In genomic region chr5:159098285-159099048, GRCh38 we compare ENCODE assay signal across 9 cellular contexts. TPM values are rescaled to one million over a fixed set of nuclear protein-coding genes. Genes with fewer than 3 reads are reported as not detected.
DNase-seq lines count a peak whose midpoint lies in the region; ATAC-seq and TF ChIP-seq lines count a peak whose summit lies in the region.
"Had no signal": no experiment of that assay in that cellular context is flagged by ENCODE, and none has a peak within 500 bp of the region (broad histone marks: within the 10 kb centered on the region; RNA-seq: fewer than 3 reads in every experiment).

No MANE protein-coding gene starts in this region.

- peaks cover 0 to 8% (median 0%) of the 10 kb centered on the region in 5 experiments for H3K9me3 Mint-ChIP-seq in brain

- peaks cover 95% of the 10 kb centered on the region for H3K27me3 ChIP-seq in cardiac muscle cell
- no peaks in the 10 kb centered on the region for H3K27me3 ChIP-seq in uterus

- H3K4me1 Mint-ChIP-seq in brain: peaks cover 81% of the 10 kb centered on the region

- H3K27me3 Mint-ChIP-seq in brain: peaks cover 91% of the 10 kb centered on the region

- H3K36me3 Mint-ChIP-seq in brain: peaks cover 3% of the 10 kb centered on the region

- 9 to 16% methylated on average over 5 to 6 of the region's 9 CpGs for WGBS in mesodermal cell (ENCODE audit: insufficient coverage in 2 of 2), 2 experiments

- H3K27ac Mint-ChIP-seq in brain: peak overlapping the region in 4 of 5 experiments; percentile 43 to 94 (median 90)

- H3K4me1 ChIP-seq in cardiac muscle cell (ENCODE audit: low read depth): no peaks in the 10 kb centered on the region
- peaks cover 18% of the 10 kb centered on the region for H3K4me1 ChIP-seq in mesodermal cell (ENCODE audit: control insufficient read depth, insufficient read depth, low read length, poor library complexity, severe bottlenecking)
- no peaks in the 10 kb centered on the region for H3K4me1 ChIP-seq in uterus

- H3K36me3 ChIP-seq in cardiac muscle cell (no peaks in the 10 kb centered on the region), mesodermal cell (ENCODE audit: control insufficient read depth, insufficient read depth, low read length) (no peaks in the 10 kb centered on the region), uterus (no peaks in the 10 kb centered on the region)

- H3K9me3 ChIP-seq in cardiac muscle cell (ENCODE audit: low read depth) (no peaks in the 10 kb centered on the region), mesodermal cell (ENCODE audit: control insufficient read depth, low read length) (no peaks in the 10 kb centered on the region), uterus (no peaks in the 10 kb centered on the region)

- intact Hi-C loops in Right ventricle myocardium inferior (cut with DNase I) (loop anchor here (5.0 to 10.0 kb wide), 3 partner anchors 121 to 324 kb away; no protein-coding TSS in a partner anchor), uterus (cut with DNase I; ENCODE audit: low total_unique reads) (loop anchor here (5.0 kb wide), 1 partner anchor 41 kb away; no protein-coding TSS in a partner anchor)

- TF ChIP-seq POLR2A in uterus (IDR thresholded peaks at IDR 0.05): no peak

- peak overlapping the region; percentile 87 to 94 (median 90) for H3K4me3 Mint-ChIP-seq in brain

- TF ChIP-seq CTCF in cardiac muscle cell (IDR thresholded peaks at IDR 0.05; ENCODE audit: low read depth, low read length) (no peak), brain (conservative IDR thresholded peaks at IDR 0.05) (no peak), uterus (IDR thresholded peaks at IDR 0.05) (no peak)

- ATAC-seq in Right ventricle myocardium inferior (no peak), HG03045 (IDR thresholded peaks at IDR 0.05; ENCODE audit: unreplicated experiment) (no peak)

- no peak for DNase-seq in cardiac muscle cell (ENCODE audit: low read depth in 1 of 2, low spot score in 1 of 2)
- no peak for DNase-seq in Right ventricle myocardium inferior (ENCODE audit: missing footprints)
- no peak for DNase-seq in uterus
- DNase-seq in HCEC 1CT: no peak
- no peak for DNase-seq in activated effector memory CD4-positive, alpha-beta T cell treated with anti-CD3 and anti-CD28 coated beads, Interleukin-2, amount 50 U/mL, for 16 hours
- DNase-seq: GF-D8 had no signal

- H3K27ac ChIP-seq in cardiac muscle cell (no peak overlapping the region), mesodermal cell (ENCODE audit: low read depth, low read length, severe bottlenecking) (no peak overlapping the region), uterus (peak overlapping the region; percentile 87 to 98)

- H3K4me3 ChIP-seq in cardiac muscle cell (peak overlapping the region; percentile 32), mesodermal cell (ENCODE audit: extremely low read depth, insufficient read depth, low read length, poor library complexity, severe bottlenecking) (peak overlapping the region; percentile 48), uterus (peak overlapping the region; percentile 56 to 84)

RNA-seq across cellular contexts. Expression of gene EBF1, which starts 1.2 kb away (rescaled TPM):
- 0.06 and 0.46 TPM in 2 replicates for total RNA-seq in cardiac muscle cell
- polyA plus RNA-seq in cardiac muscle cell: 0.46 TPM in 1 of 2 replicates, not detected in the other
- 17.1 TPM for total RNA-seq in Right ventricle myocardium inferior
- polyA plus RNA-seq in brain (ENCODE audit: insufficient read depth, low read depth, low replicate concordance): 9.7 TPM
- polyA plus RNA-seq in mesodermal cell (2013, experiment 1 of 2): 3.5 TPM
- 2.7 TPM for polyA plus RNA-seq in mesodermal cell (2013, experiment 2 of 2)
- total RNA-seq in uterus: 10 to 100 TPM; 16.2 to 82.6 (median 29.2) TPM

Comparison
In these comparisons a context has a peak if more than half of its experiments do, and no peak if none do; other contexts are left out.
1. RNA of gene EBF1, which starts 1.2 kb away (total RNA-seq): 16.2 to 82.6 TPM in uterus and 17.1 TPM in Right ventricle myocardium inferior (single experiment); 0.06 to 0.46 TPM in cardiac muscle cell; every median in the first group is over 10 times any median in the second.
2. H3K27ac ChIP-seq: peak in uterus (2 of 2); none in cardiac muscle cell (single experiment) and mesodermal cell (single experiment).
3. Peak in every context shown above with its lines, with median percentiles within 50 percentile points of each other: H3K4me3 ChIP-seq.